ENCODE assay signal across 22 cellular contexts in the genomic region with DNA sequence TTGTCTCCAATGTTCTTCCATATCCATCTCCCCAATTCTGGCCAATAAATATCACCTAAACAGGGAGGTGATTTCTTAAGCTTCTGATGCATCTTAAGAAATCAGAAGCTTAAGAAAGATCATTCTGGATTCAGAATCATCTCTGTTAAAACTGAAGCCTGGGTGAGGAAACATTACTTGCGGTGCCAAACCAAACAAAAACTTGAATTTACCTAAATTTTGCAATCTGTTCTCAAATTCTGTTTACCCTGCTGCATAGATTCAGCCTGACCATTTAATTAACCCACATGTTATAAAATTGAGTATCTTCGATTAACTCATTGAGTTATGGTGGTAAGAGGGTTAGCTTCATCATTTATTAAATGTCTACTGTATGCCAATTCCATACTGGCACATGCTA.
DNase-seq lines count a peak whose midpoint lies in the region; FAIRE-seq and TF ChIP-seq lines count a peak whose summit lies in the region.
"Had no signal": no experiment of that assay in that cellular context is flagged by ENCODE, and none has a peak within 500 bp of the region (broad histone marks: within the 10 kb centered on the region; RNA-seq: fewer than 3 reads in every experiment).

No MANE protein-coding gene starts in this region.

- intact Hi-C loops in activated T-helper 1 cell treated with anti-CD3 and anti-CD28 coated beads, Interleukin-12 subunit alpha, Interleukin-12 subunit beta, Interleukin-2, Interleukin-4 antibody, amounts not matched to agents 30 ng/mL and 10 ng/mL and 1 ng/mL, durations not matched to agents 14 hours and 24 hours and 36 hours (cut with micrococcal nuclease), result no loop called here

- 98 to 100% methylated on average over 2 of the region's 2 CpGs for WGBS in GM23248 (ENCODE audit: low coverage in 1 of 2, low lambda C conversion rate in 2 of 2, missing lambda C conversion rate in 2 of 2), 2 experiments

- H3K4me3 ChIP-seq in GM23248, result no peak overlapping the region
- no peak overlapping the region for H3K4me3 ChIP-seq in astrocyte (ENCODE audit: insufficient read depth, low read depth, low read length)
- H3K4me3 ChIP-seq: HAP-1 had no signal

- H3K36me3 Mint-ChIP-seq in astrocyte (ENCODE audit: low read depth, unreplicated experiment), result no peaks in the 10 kb centered on the region
- H3K36me3 Mint-ChIP-seq in osteocyte (ENCODE audit: unreplicated experiment), result peaks cover 2% of the 10 kb centered on the region
- H3K36me3 Mint-ChIP-seq in activated T-helper 1 cell treated with anti-CD3 and anti-CD28 coated beads, Interleukin-12 subunit alpha, Interleukin-12 subunit beta, Interleukin-2, Interleukin-4 antibody, amounts not matched to agents 30 ng/mL and 10 ng/mL and 1 ng/mL, durations not matched to agents 14 hours and 24 hours and 36 hours (ENCODE audit: low read depth), result no peaks in the 10 kb centered on the region
- H3K36me3 Mint-ChIP-seq: CD4-positive, alpha-beta memory T cell had no signal

- H4K20me1 ChIP-seq in GM23248 (ENCODE audit: insufficient read depth), result no peaks in the 10 kb centered on the region
- H4K20me1 ChIP-seq in astrocyte (ENCODE audit: insufficient read depth, low read length), result no peaks in the 10 kb centered on the region

- H3K9me3 Mint-ChIP-seq in astrocyte (ENCODE audit: unreplicated experiment), result peaks cover 4% of the 10 kb centered on the region
- H3K9me3 Mint-ChIP-seq in osteocyte (ENCODE audit: unreplicated experiment), result peaks cover 11% of the 10 kb centered on the region
- peaks cover 18% of the 10 kb centered on the region for H3K9me3 Mint-ChIP-seq in activated T-helper 1 cell treated with anti-CD3 and anti-CD28 coated beads, Interleukin-12 subunit alpha, Interleukin-12 subunit beta, Interleukin-2, Interleukin-4 antibody, amounts not matched to agents 30 ng/mL and 10 ng/mL and 1 ng/mL, durations not matched to agents 14 hours and 24 hours and 36 hours

- H3K4me1 Mint-ChIP-seq in astrocyte (ENCODE audit: low read depth, unreplicated experiment) (peaks cover 5% of the 10 kb centered on the region), osteocyte (ENCODE audit: unreplicated experiment) (peaks cover 26% of the 10 kb centered on the region)
- no peaks in the 10 kb centered on the region for H3K4me1 Mint-ChIP-seq in activated T-helper 1 cell treated with anti-CD3 and anti-CD28 coated beads, Interleukin-12 subunit alpha, Interleukin-12 subunit beta, Interleukin-2, Interleukin-4 antibody, amounts not matched to agents 30 ng/mL and 10 ng/mL and 1 ng/mL, durations not matched to agents 14 hours and 24 hours and 36 hours (ENCODE audit: low read depth)
- H3K4me1 Mint-ChIP-seq: CD4-positive, alpha-beta memory T cell had no signal

- H3K9me3 ChIP-seq in GM23248 (ENCODE audit: low read depth) (no peaks in the 10 kb centered on the region), astrocyte (ENCODE audit: insufficient read depth, low read depth, low read length) (no peaks in the 10 kb centered on the region)
- H3K9me3 ChIP-seq: HAP-1, SK-N-SH had no signal

- FAIRE-seq in astrocyte (lab: Jason Lieb, UNC), result no peak
- FAIRE-seq: A204.1, G401.6, RCC 7860 had no signal

- no peaks in the 10 kb centered on the region for H3K27me3 Mint-ChIP-seq in astrocyte (ENCODE audit: low read depth, unreplicated experiment)
- H3K27me3 Mint-ChIP-seq in osteocyte (ENCODE audit: unreplicated experiment), result no peaks in the 10 kb centered on the region
- H3K27me3 Mint-ChIP-seq in activated T-helper 1 cell treated with anti-CD3 and anti-CD28 coated beads, Interleukin-12 subunit alpha, Interleukin-12 subunit beta, Interleukin-2, Interleukin-4 antibody, amounts not matched to agents 30 ng/mL and 10 ng/mL and 1 ng/mL, durations not matched to agents 14 hours and 24 hours and 36 hours (ENCODE audit: insufficient read depth), result no peaks in the 10 kb centered on the region
- H3K27me3 Mint-ChIP-seq: CD4-positive, alpha-beta memory T cell had no signal

- TF ChIP-seq CTCF in astrocyte (IDR thresholded peaks at IDR 0.05; ENCODE audit: insufficient read depth, low read depth, low read length), result no peak
- TF ChIP-seq CTCF in osteocyte (IDR thresholded peaks at IDR 0.05), result no peak

- H3K9ac ChIP-seq in GM23248 (peak overlapping the region; percentile 45), astrocyte (ENCODE audit: low read length) (no peak overlapping the region)
- H3K9ac ChIP-seq: SK-N-SH had no signal

- H3K4me1 ChIP-seq in GM23248 (ENCODE audit: insufficient read depth) (peaks cover 16% of the 10 kb centered on the region), astrocyte (ENCODE audit: insufficient read depth, low read length) (no peaks in the 10 kb centered on the region)
- H3K4me1 ChIP-seq: HAP-1 had no signal

- H3K9me2 ChIP-seq in GM23248 (ENCODE audit: insufficient read depth), result no peaks in the 10 kb centered on the region
- H3K9me2 ChIP-seq: SK-N-SH had no signal

- peaks cover 10% of the 10 kb centered on the region; the same call in 1 of the 2 replicates for H3F3A ChIP-seq in GM23248 (ENCODE audit: insufficient read depth)

- H3K27me3 ChIP-seq in GM23248 (replicated peaks; ENCODE audit: insufficient read depth), result no peaks in the 10 kb centered on the region
- no peaks in the 10 kb centered on the region for H3K27me3 ChIP-seq in astrocyte (ENCODE audit: insufficient read depth, low read length)

- H3K4me2 ChIP-seq in GM23248 (ENCODE audit: unreplicated experiment) (peak overlapping the region; percentile 22), astrocyte (ENCODE audit: low read length) (no peak overlapping the region)
- H3K4me2 ChIP-seq: SK-N-SH had no signal

- in situ Hi-C loops in GM23248 (cut with MboI), result no loop called here

- H3K36me3 ChIP-seq in GM23248 (ENCODE audit: low read depth) (no peaks in the 10 kb centered on the region), astrocyte (ENCODE audit: insufficient read depth, low read length) (no peaks in the 10 kb centered on the region)
- H3K36me3 ChIP-seq: HAP-1 had no signal

- peak overlapping the region; percentile 82 for H3K27ac Mint-ChIP-seq in astrocyte (ENCODE audit: unreplicated experiment)
- H3K27ac Mint-ChIP-seq in osteocyte (ENCODE audit: unreplicated experiment), result peak overlapping the region; percentile 42
- H3K27ac Mint-ChIP-seq in activated T-helper 1 cell treated with anti-CD3 and anti-CD28 coated beads, Interleukin-12 subunit alpha, Interleukin-12 subunit beta, Interleukin-2, Interleukin-4 antibody, amounts not matched to agents 30 ng/mL and 10 ng/mL and 1 ng/mL, durations not matched to agents 14 hours and 24 hours and 36 hours, result no peak overlapping the region
- H3K27ac Mint-ChIP-seq: CD4-positive, alpha-beta memory T cell had no signal

- no peaks in the 10 kb centered on the region for H3K79me2 ChIP-seq in GM23248 (ENCODE audit: insufficient read depth)
- no peaks in the 10 kb centered on the region for H3K79me2 ChIP-seq in astrocyte (ENCODE audit: insufficient read depth, low read length)

- DNase-seq in GM23248, result peak; percentile 11
- no peak for DNase-seq in astrocyte (ENCODE audit: low read depth)
- DNase-seq in fibroblast of peridontal ligament (ENCODE audit: extremely low read depth), result peak; percentile 7
- no peak for DNase-seq in osteocyte (ENCODE audit: extremely low spot score, unreplicated experiment)
- no peak for DNase-seq in activated T-helper 1 cell treated with anti-CD3 and anti-CD28 coated beads, Interleukin-12 subunit alpha, Interleukin-12 subunit beta, Interleukin-2, Interleukin-4 antibody, amounts not matched to agents 30 ng/mL and 10 ng/mL and 1 ng/mL, durations not matched to agents 14 hours and 24 hours and 36 hours (ENCODE audit: low spot score)
- DNase-seq in NCI-H345 treated with DMSO at 0.1 percent for 48 hours (lab: John Stamatoyannopoulos, UW; ENCODE audit: unreplicated experiment), result no peak
- DNase-seq in HuH-7 (ENCODE audit: low spot score), result no peak
- DNase-seq: C1 segment of cervical spinal cord; CD4-positive, alpha-beta memory T cell; COR-L47; GOT3; NCI-H1092 treated with DMSO at 0.1 percent for 48 hours; NCI-H1436; NCI-H187 treated with DMSO at 0.1 percent for 48 hours; NCI-H446; NCI-H524 treated with DMSO at 0.1 percent for 48 hours; NCI-H774; SK-N-SH had no signal

- peak overlapping the region; percentile 42; the same call in 1 of the 2 replicates for H2AFZ ChIP-seq in GM23248
- no peak overlapping the region for H2AFZ ChIP-seq in astrocyte (ENCODE audit: low read depth, low read length)

- H3K27ac ChIP-seq in GM23248, result peak overlapping the region; percentile 69
- H3K27ac ChIP-seq in astrocyte (ENCODE audit: low read depth, low read length), result peak overlapping the region; percentile 22

- H3K4me3 Mint-ChIP-seq in astrocyte (ENCODE audit: unreplicated experiment), result no peak overlapping the region
- no peak overlapping the region for H3K4me3 Mint-ChIP-seq in osteocyte (ENCODE audit: unreplicated experiment)
- no peak overlapping the region for H3K4me3 Mint-ChIP-seq in activated T-helper 1 cell treated with anti-CD3 and anti-CD28 coated beads, Interleukin-12 subunit alpha, Interleukin-12 subunit beta, Interleukin-2, Interleukin-4 antibody, amounts not matched to agents 30 ng/mL and 10 ng/mL and 1 ng/mL, durations not matched to agents 14 hours and 24 hours and 36 hours
- H3K4me3 Mint-ChIP-seq: CD4-positive, alpha-beta memory T cell had no signal

Comparison
In these comparisons a context has a peak if more than half of its experiments do, and no peak if none do; other contexts are left out.
1. DNase-seq: peak in GM23248 (single experiment) and fibroblast of peridontal ligament (single experiment); none in astrocyte (single experiment), osteocyte (single experiment), activated T-helper 1 cell treated with anti-CD3 and anti-CD28 coated beads, Interleukin-12 subunit alpha, Interleukin-12 subunit beta, Interleukin-2, Interleukin-4 antibody, amounts not matched to agents 30 ng/mL and 10 ng/mL and 1 ng/mL, durations not matched to agents 14 hours and 24 hours and 36 hours (single experiment), NCI-H345 treated with DMSO at 0.1 percent for 48 hours (single experiment) and HuH-7 (single experiment).